1 cellular context compared by ENCODE assay signal in genomic region chr15:35142578-35142977, GRCh38.
TF ChIP-seq lines count a peak whose summit lies in the region.

No MANE protein-coding gene starts in this region.

TF ChIP-seq in HepG2, 621 proteins besides CTCF, POLR2A, EP300 and RAD21:
- TF ChIP-seq E2F5 (CRISPR knock-in tag; conservative IDR thresholded peaks at IDR 0.05) (no peak), THAP9 (CRISPR knock-in tag; IDR thresholded peaks at IDR 0.05; ENCODE audit: borderline replicate concordance) (no peak), ZSCAN22 (CRISPR knock-in tag; IDR thresholded peaks at IDR 0.05) (no peak), THAP11 (CRISPR knock-in tag; IDR thresholded peaks at IDR 0.05) (no peak), SKI (IDR thresholded peaks at IDR 0.05; ENCODE audit: partially characterized antibody) (no peak), SMARCC2 (IDR thresholded peaks at IDR 0.05) (no peak), HIVEP1 (CRISPR knock-in tag; IDR thresholded peaks at IDR 0.05) (no peak)
